ENCODE assay signal across 21 cellular contexts in genomic region chr10:3648179-3648975, GRCh38.
"Had no signal": no experiment of that assay in that cellular context is flagged by ENCODE, and none has a peak within 500 bp of the region (broad histone marks: within the 10 kb centered on the region; RNA-seq: fewer than 3 reads in every experiment).

No MANE protein-coding gene starts in this region.

- H3K27ac ChIP-seq: brain microvascular endothelial cell, left ventricle myocardium inferior, spleen, thoracic aorta had no signal

- H3K36me3 ChIP-seq: brain microvascular endothelial cell, left ventricle myocardium inferior, spleen, thoracic aorta had no signal

- H3K27me3 ChIP-seq: brain microvascular endothelial cell, spleen had no signal

- H3K4me3 ChIP-seq: left ventricle myocardium inferior, spleen, thoracic aorta had no signal

- H3K9me3 ChIP-seq: left ventricle myocardium inferior, spleen, thoracic aorta had no signal

- DNase-seq: activated B cell treated with CpG ODN at 0.5 μM for 24 hours; activated CD4-positive, alpha-beta T cell treated with anti-CD3 and anti-CD28 coated beads for 48 hours; activated CD8-positive, alpha-beta memory T cell treated with anti-CD3 and anti-CD28 coated beads, Interleukin-2, amount 50 U/mL, for 4 hours; activated CD8-positive, alpha-beta T cell treated with anti-CD3 and anti-CD28 coated beads, Interleukin-2, amount 10 ng/mL, durations not matched to agents 7 days and 5 days; activated effector memory CD4-positive, alpha-beta T cell treated with Interleukin-2 at 50 U/mL for 16 hours; activated naive CD4-positive, alpha-beta T cell treated with anti-CD3 and anti-CD28 coated beads, Interleukin-2, amount 10 ng/mL, durations not matched to agents 7 days and 5 days; activated naive CD8-positive, alpha-beta T cell treated with anti-CD3 and anti-CD28 coated beads, Interleukin-2, amount 50 U/mL, for 24 hours; activated T-cell treated with anti-CD3 and anti-CD28 coated beads, Interleukin-2, amount 50 U/mL, for 48 hours; anterior cingulate cortex; brain microvascular endothelial cell; cortex of kidney; head of caudate nucleus; kidney glomerular epithelial cell; left ventricle myocardium inferior; nucleus accumbens; spleen; stimulated activated naive B cell treated with anti-CD40 and anti-IgM and Interleukin-4, amounts not matched to agents 10 μg/mL and 1 μg/mL and 100 μg/mL, for 72 hours; T-cell; T-helper 9 cell had no signal

- FAIRE-seq: frontal cortex had no signal
